ENCODE assay signal across 15 cellular contexts in the genomic region with DNA sequence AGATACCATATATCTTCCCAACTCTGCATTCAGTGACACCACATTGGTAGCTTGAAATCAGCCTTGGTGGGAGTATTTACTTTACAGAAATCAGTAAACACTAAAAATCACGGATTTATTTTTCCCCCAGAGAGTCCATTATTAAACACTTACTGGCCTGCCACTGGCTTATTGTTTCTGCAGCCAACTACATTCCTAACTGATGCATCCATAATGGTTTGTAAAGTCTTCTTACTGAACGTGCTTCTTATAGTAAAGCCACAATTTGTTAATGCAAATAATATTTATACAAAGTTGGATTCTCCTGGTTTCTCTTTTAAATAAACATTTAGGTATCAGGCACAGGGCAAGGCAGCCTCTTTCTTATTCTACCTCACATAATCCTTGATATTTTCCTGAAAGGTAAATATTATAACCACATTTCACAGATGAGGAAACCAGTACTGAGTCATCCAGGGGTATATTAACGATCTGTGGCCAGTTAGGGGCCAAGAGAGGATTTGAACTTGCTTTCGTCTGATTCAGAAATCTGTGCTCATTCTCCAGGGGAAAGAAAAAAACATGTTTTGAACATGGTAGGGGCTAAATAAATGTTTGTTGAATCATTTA.
DNase-seq lines count a peak whose midpoint lies in the region; ATAC-seq, FAIRE-seq and TF ChIP-seq lines count a peak whose summit lies in the region.
"Had no signal": no experiment of that assay in that cellular context is flagged by ENCODE, and none has a peak within 500 bp of the region (broad histone marks: within the 10 kb centered on the region; RNA-seq: fewer than 3 reads in every experiment).

No MANE protein-coding gene starts in this region.

- DNase-seq in ELR (ENCODE audit: low read depth) = peak; percentile 68
- peak; percentile 73 for DNase-seq in M059J (ENCODE audit: low read depth)
- peak; percentile 52 for DNase-seq in astrocyte (ENCODE audit: low read depth)
- DNase-seq in smooth muscle cell (lab: John Stamatoyannopoulos, UW; ENCODE audit: unreplicated experiment) = no peak
- DNase-seq in cerebellum (ENCODE audit: low spot score) = no peak
- no peak for DNase-seq in iPS-NIHi11 (ENCODE audit: low spot score)
- DNase-seq: ACHN; CD8-positive, alpha-beta T cell; DMS79 treated with DMSO at 0.1 percent for 48 hours; NCI-H446; NCI-H774 had no signal

- no peak for ATAC-seq in GM19455 (IDR thresholded peaks at IDR 0.05; ENCODE audit: unreplicated experiment)
- ATAC-seq: CD8-positive, alpha-beta T cell had no signal

- H3K4me1 Mint-ChIP-seq in astrocyte (ENCODE audit: low read depth, unreplicated experiment) = peaks cover 7% of the 10 kb centered on the region
- H3K4me1 Mint-ChIP-seq: IgD-negative memory B cell had no signal

- WGBS in smooth muscle cell (ENCODE audit: low lambda C conversion rate) = 60% methylated on average over 4 of the region's 4 CpGs

- no peak overlapping the region for H3K4me2 ChIP-seq in astrocyte (ENCODE audit: low read length)
- no peak overlapping the region for H3K4me2 ChIP-seq in smooth muscle cell

- H3K79me2 ChIP-seq in astrocyte (ENCODE audit: insufficient read depth, low read length) = no peaks in the 10 kb centered on the region
- no peaks in the 10 kb centered on the region for H3K79me2 ChIP-seq in smooth muscle cell (ENCODE audit: low read depth)

- H3K4me3 ChIP-seq in astrocyte (ENCODE audit: insufficient read depth, low read depth, low read length) (no peak overlapping the region), smooth muscle cell (no peak overlapping the region)

- H3K27me3 Mint-ChIP-seq in astrocyte (ENCODE audit: low read depth, unreplicated experiment) = no peaks in the 10 kb centered on the region
- H3K27me3 Mint-ChIP-seq: IgD-negative memory B cell had no signal

- H3K27me3 ChIP-seq in astrocyte (ENCODE audit: insufficient read depth, low read length) (no peaks in the 10 kb centered on the region), smooth muscle cell (ENCODE audit: low read depth) (no peaks in the 10 kb centered on the region)

- no peaks in the 10 kb centered on the region for H3K4me1 ChIP-seq in astrocyte (ENCODE audit: insufficient read depth, low read length)
- no peaks in the 10 kb centered on the region for H3K4me1 ChIP-seq in smooth muscle cell (ENCODE audit: low read depth)

- no peak overlapping the region for H3K27ac ChIP-seq in astrocyte (ENCODE audit: low read depth, low read length)
- peak overlapping the region; percentile 9 for H3K27ac ChIP-seq in smooth muscle cell (ENCODE audit: low read depth)

- peaks cover 3% of the 10 kb centered on the region for H3K9me3 Mint-ChIP-seq in astrocyte (ENCODE audit: unreplicated experiment)

- H3K36me3 ChIP-seq in astrocyte (ENCODE audit: insufficient read depth, low read length) = no peaks in the 10 kb centered on the region
- no peaks in the 10 kb centered on the region for H3K36me3 ChIP-seq in smooth muscle cell (ENCODE audit: low read depth)

- H3K27ac Mint-ChIP-seq in astrocyte (ENCODE audit: unreplicated experiment) = no peak overlapping the region
- H3K27ac Mint-ChIP-seq: CD8-positive, alpha-beta T cell; IgD-negative memory B cell had no signal

- no peaks in the 10 kb centered on the region for H3K9me3 ChIP-seq in astrocyte (ENCODE audit: insufficient read depth, low read depth, low read length)
- H3K9me3 ChIP-seq in smooth muscle cell (replicated peaks; ENCODE audit: low read depth) = no peaks in the 10 kb centered on the region

- no peaks in the 10 kb centered on the region for H3F3A ChIP-seq in smooth muscle cell (ENCODE audit: low read depth)

- peaks cover 4% of the 10 kb centered on the region for H3K36me3 Mint-ChIP-seq in astrocyte (ENCODE audit: low read depth, unreplicated experiment)

- H4K20me1 ChIP-seq in astrocyte (ENCODE audit: insufficient read depth, low read length) = no peaks in the 10 kb centered on the region
- H4K20me1 ChIP-seq in smooth muscle cell (ENCODE audit: low read depth) = no peaks in the 10 kb centered on the region

- H3K9ac ChIP-seq in astrocyte (ENCODE audit: low read length) = no peak overlapping the region
- H3K9ac ChIP-seq in smooth muscle cell (ENCODE audit: low read depth) = no peak overlapping the region

- H2AFZ ChIP-seq in astrocyte (ENCODE audit: low read depth, low read length) (no peak overlapping the region), smooth muscle cell (ENCODE audit: low read depth) (no peak overlapping the region)

- no peak for TF ChIP-seq CTCF in astrocyte (IDR thresholded peaks at IDR 0.05; ENCODE audit: insufficient read depth, low read depth, low read length)
- TF ChIP-seq CTCF in smooth muscle cell (IDR thresholded peaks at IDR 0.05; ENCODE audit: borderline replicate concordance, insufficient read depth, poor library complexity, severe bottlenecking) = no peak

- H3K4me3 Mint-ChIP-seq in astrocyte (ENCODE audit: unreplicated experiment) = no peak overlapping the region
- H3K4me3 Mint-ChIP-seq: CD8-positive, alpha-beta T cell; IgD-negative memory B cell had no signal

- no peak for FAIRE-seq in astrocyte (lab: Jason Lieb, UNC)
- FAIRE-seq: D721Med, H54 had no signal

Comparison
In these comparisons a context has a peak if more than half of its experiments do, and no peak if none do; other contexts are left out.
1. DNase-seq: peak in ELR (single experiment), M059J (single experiment) and astrocyte (single experiment); none in smooth muscle cell (single experiment), cerebellum (single experiment) and iPS-NIHi11 (single experiment).